1 cellular context compared by ENCODE assay signal in genomic region chr4:5051210-5051691, GRCh38.
TF ChIP-seq lines count a peak whose summit lies in the region.

Gene STK32B, plus strand, starts transcription at chr4:5051480.

TF ChIP-seq in K562, 482 proteins besides CTCF, POLR2A, EP300 and RAD21 (continued from another document and continues in another):
- TF ChIP-seq RERE (CRISPR knock-in tag; IDR thresholded peaks at IDR 0.05; ENCODE audit: borderline replicate concordance) (no peak), POLR2B (IDR thresholded peaks at IDR 0.05; ENCODE audit: low read depth, partially characterized antibody) (no peak), SRSF7 (optimal IDR thresholded peaks at IDR 0.05; ENCODE audit: low read depth, low read length) (no peak), ZNF696 (CRISPR knock-in tag; conservative IDR thresholded peaks at IDR 0.05) (no peak), HEY1 (CRISPR knock-in tag; IDR thresholded peaks at IDR 0.05; ENCODE audit: borderline replicate concordance) (no peak), ZNF318 (IDR thresholded peaks at IDR 0.05; ENCODE audit: borderline replicate concordance in 1 of 2, low read depth in 1 of 2) (no peak), ZNF253 (CRISPR knock-in tag; conservative IDR thresholded peaks at IDR 0.05) (no peak), E2F6 (IDR thresholded peaks at IDR 0.05; ENCODE audit: borderline replicate concordance in 1 of 2, extremely low read depth in 1 of 2, insufficient read depth in 1 of 2, insufficient read length in 1 of 2, low read depth in 1 of 2, low read length in 1 of 2, poor library complexity in 1 of 2, severe bottlenecking in 1 of 2) (peak; percentile 80 to 97), NCOA4 (IDR thresholded peaks at IDR 0.05; ENCODE audit: partially characterized antibody) (no peak), THRAP3 (IDR thresholded peaks at IDR 0.05; ENCODE audit: borderline replicate concordance) (no peak), WHSC1 (IDR thresholded peaks at IDR 0.05; ENCODE audit: low read length) (no peak), ZC3H8 (IDR thresholded peaks at IDR 0.05) (no peak), ZNF780A (CRISPR knock-in tag; IDR thresholded peaks at IDR 0.05) (no peak), IFI16 (CRISPR knock-in tag; IDR thresholded peaks at IDR 0.05) (no peak), ZBTB11 (CRISPR knock-in tag; IDR thresholded peaks at IDR 0.05) (no peak), HMG20B (CRISPR knock-in tag; IDR thresholded peaks at IDR 0.05) (no peak), TOE1 (IDR thresholded peaks at IDR 0.05; ENCODE audit: borderline replicate concordance) (no peak), TOE1 (CRISPR knock-in tag; IDR thresholded peaks at IDR 0.05; ENCODE audit: borderline replicate concordance, low read depth) (no peak), RBBP5 (IDR thresholded peaks at IDR 0.05; ENCODE audit: borderline replicate concordance, insufficient read depth, low read length, poor library complexity, severe bottlenecking) (no peak), SRF (CRISPR knock-in tag; IDR thresholded peaks at IDR 0.05) (no peak), ILK (tag; IDR thresholded peaks at IDR 0.05; ENCODE audit: borderline replicate concordance, low read depth) (no peak), CREM (IDR thresholded peaks at IDR 0.05; ENCODE audit: low read depth) (no peak), MECOM (CRISPR knock-in tag; IDR thresholded peaks at IDR 0.05) (no peak), NKRF (IDR thresholded peaks at IDR 0.05; ENCODE audit: borderline replicate concordance) (no peak), EWSR1 (IDR thresholded peaks at IDR 0.05; ENCODE audit: borderline replicate concordance, low read depth, partially characterized antibody) (no peak), VEZF1 (CRISPR knock-in tag; IDR thresholded peaks at IDR 0.05) (peak; percentile 48; the same call in 1 of the 2 replicates), HMGN3 (IDR thresholded peaks at IDR 0.05; ENCODE audit: borderline replicate concordance, extremely low read depth, insufficient read length, low read depth, low read length) (no peak), ZNF121 (CRISPR knock-in tag; conservative IDR thresholded peaks at IDR 0.05) (no peak), MAZ (CRISPR knock-in tag; conservative IDR thresholded peaks at IDR 0.05 in 1 of 2, IDR thresholded peaks at IDR 0.05 in 1 of 2) (0 out of 4 replicates have a peak, but pooled peaks of 1 of the 2 experiments have one; percentile 13), ZNF778 (CRISPR knock-in tag; IDR thresholded peaks at IDR 0.05) (no peak), ERF (CRISPR knock-in tag; IDR thresholded peaks at IDR 0.05) (no peak), POLR2G (IDR thresholded peaks at IDR 0.05; ENCODE audit: low read depth, low read length) (peak; percentile 43; the same call in 1 of the 2 replicates), PCBP2 (IDR thresholded peaks at IDR 0.05; ENCODE audit: low read depth, low read length, poor library complexity, severe bottlenecking) (no peak), NFIX (CRISPR knock-in tag; IDR thresholded peaks at IDR 0.05; ENCODE audit: low read depth) (no peak), HDAC8 (tag; IDR thresholded peaks at IDR 0.05) (no peak), ZNF347 (CRISPR knock-in tag; IDR thresholded peaks at IDR 0.05; ENCODE audit: low read depth) (no peak), C11orf30 (IDR thresholded peaks at IDR 0.05; ENCODE audit: low read depth) (no peak), SRSF1 (IDR thresholded peaks at IDR 0.05; ENCODE audit: low read depth, low read length) (no peak), L3MBTL2 (IDR thresholded peaks at IDR 0.05) (peak; percentile 86), ZNF263 (CRISPR knock-in tag; IDR thresholded peaks at IDR 0.05; ENCODE audit: borderline replicate concordance) (0 out of 2 replicates have a peak, but pooled peaks have one; percentile 31), ARID1B (IDR thresholded peaks at IDR 0.05) (no peak), ZNF175 (CRISPR knock-in tag; IDR thresholded peaks at IDR 0.05; ENCODE audit: low read depth) (no peak), E2F3 (CRISPR knock-in tag; IDR thresholded peaks at IDR 0.05) (no peak), CHCHD3 (CRISPR knock-in tag; IDR thresholded peaks at IDR 0.05) (no peak)
